ENCODE assay signal across 1 cellular context in the genomic region with DNA sequence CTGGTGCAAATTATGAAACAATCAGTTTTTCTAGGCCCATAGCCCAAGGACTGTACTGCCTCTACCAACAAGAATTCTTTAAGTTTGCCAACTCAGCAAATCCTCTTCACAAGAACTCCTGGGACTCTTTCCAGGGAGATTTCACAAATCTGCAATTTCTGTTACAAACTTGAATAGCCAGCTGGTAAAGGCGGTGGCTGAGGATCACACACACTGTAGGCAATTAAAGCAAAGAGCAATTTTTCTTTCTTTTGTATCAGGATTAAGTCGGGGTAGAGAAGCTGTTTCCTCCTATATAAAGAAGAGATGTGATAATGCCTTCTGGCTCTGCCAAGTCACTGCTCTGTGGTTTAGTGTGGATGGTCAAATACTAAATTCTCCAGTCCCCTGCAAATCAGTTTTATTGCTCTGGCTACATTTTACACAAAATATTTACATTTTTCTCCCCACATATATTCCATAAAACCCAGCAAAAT.
TF ChIP-seq lines count a peak whose summit lies in the region.

No MANE protein-coding gene starts in this region.

TF ChIP-seq in HepG2, 621 proteins besides CTCF, POLR2A, EP300 and RAD21 (continued from another document):
- TF ChIP-seq, protein P1, sequence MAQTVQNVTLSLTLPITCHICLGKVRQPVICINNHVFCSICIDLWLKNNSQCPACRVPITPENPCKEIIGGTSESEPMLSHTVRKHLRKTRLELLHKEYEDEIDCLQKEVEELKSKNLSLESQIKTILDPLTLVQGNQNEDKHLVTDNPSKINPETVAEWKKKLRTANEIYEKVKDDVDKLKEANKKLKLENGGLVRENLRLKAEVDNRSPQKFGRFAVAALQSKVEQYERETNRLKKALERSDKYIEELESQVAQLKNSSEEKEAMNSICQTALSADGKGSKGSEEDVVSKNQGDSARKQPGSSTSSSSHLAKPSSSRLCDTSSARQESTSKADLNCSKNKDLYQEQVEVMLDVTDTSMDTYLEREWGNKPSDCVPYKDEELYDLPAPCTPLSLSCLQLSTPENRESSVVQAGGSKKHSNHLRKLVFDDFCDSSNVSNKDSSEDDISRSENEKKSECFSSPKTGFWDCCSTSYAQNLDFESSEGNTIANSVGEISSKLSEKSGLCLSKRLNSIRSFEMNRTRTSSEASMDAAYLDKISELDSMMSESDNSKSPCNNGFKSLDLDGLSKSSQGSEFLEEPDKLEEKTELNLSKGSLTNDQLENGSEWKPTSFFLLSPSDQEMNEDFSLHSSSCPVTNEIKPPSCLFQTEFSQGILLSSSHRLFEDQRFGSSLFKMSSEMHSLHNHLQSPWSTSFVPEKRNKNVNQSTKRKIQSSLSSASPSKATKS (CRISPR knock-in tag; IDR thresholded peaks at IDR 0.05) = no peak
- TF ChIP-seq, protein P2, sequence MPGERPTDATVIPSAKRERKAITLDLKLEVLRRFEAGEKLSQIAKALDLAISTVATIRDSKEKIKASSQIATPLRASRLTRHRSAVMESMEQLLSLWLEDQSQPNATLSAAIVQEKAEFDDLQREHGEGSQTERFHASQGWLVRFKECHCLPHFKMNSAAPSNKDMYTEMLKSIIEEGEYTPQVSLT (CRISPR knock-in tag; IDR thresholded peaks at IDR 0.05; ENCODE audit: borderline replicate concordance, low read depth) = no peak
- TF ChIP-seq HMG20B (CRISPR knock-in tag; conservative IDR thresholded peaks at IDR 0.05) (no peak), RBFOX2 (IDR thresholded peaks at IDR 0.05; ENCODE audit: low read depth, low read length) (no peak), MAFK (conservative IDR thresholded peaks at IDR 0.05 in 1 of 2, IDR thresholded peaks at IDR 0.05 in 1 of 2; ENCODE audit: low read length in 2 of 2) (peak; percentile 96 to 98)
